Comparison of ENCODE assay signal across 8 cellular contexts in genomic region chr1:15618685-15619525, GRCh38. TPM values are rescaled to one million over a fixed set of nuclear protein-coding genes. Genes with fewer than 3 reads are reported as not detected.
DNase-seq lines count a peak whose midpoint lies in the region; TF ChIP-seq lines count a peak whose summit lies in the region.

No MANE protein-coding gene starts in this region.

- TF ChIP-seq CTCF in HL-60 (IDR thresholded peaks at IDR 0.05; ENCODE audit: insufficient read depth, low read length) (no peak), thyroid gland (IDR thresholded peaks at IDR 0.05) (no peak)

- H2AFZ ChIP-seq in ACC112 (ENCODE audit: low read length, unreplicated experiment), result peak overlapping the region; percentile 53

- no peaks in the 10 kb centered on the region for H3K36me3 ChIP-seq in ACC112 (ENCODE audit: insufficient read depth, low read length)
- H3K36me3 ChIP-seq in thyroid gland, result no peaks in the 10 kb centered on the region

- DNase-seq in HL-60 (ENCODE audit: low read depth in 1 of 2, low spot score in 1 of 2) (peak in 1 of 2 experiments; percentile 31), amniotic epithelial cell (ENCODE audit: low read depth) (peak; percentile 92), kidney glomerular epithelial cell (lab: John Stamatoyannopoulos, UW) (peak; percentile 18), thyroid gland (no peak)
- DNase-seq in stimulated activated naive CD4-positive, alpha-beta T cell treated with Interleukin-2 at 50 U/mL for 16 hours (lab: John Stamatoyannopoulos, UW), result no peak
- DNase-seq in stimulated activated CD4-positive, alpha-beta T cell treated with anti-CD3 and anti-CD28 coated beads, Interleukin-2, amount 100 ng/mL, for 48 hours, result no peak
- DNase-seq in stimulated activated CD4-positive, alpha-beta T cell treated with anti-CD3 and anti-CD28 coated beads, Interleukin-4, amount 100 ng/mL, for 24 hours, result no peak

- no peaks in the 10 kb centered on the region for H3K9me3 ChIP-seq in thyroid gland

- intact Hi-C loops in thyroid gland (cut with DNase I), result no loop called here

- H3K79me2 ChIP-seq in ACC112 (ENCODE audit: control insufficient read depth, insufficient read depth, low read length, unreplicated experiment), result peaks cover 64% of the 10 kb centered on the region

- peak overlapping the region; percentile 62 for H3K27ac ChIP-seq in ACC112 (ENCODE audit: low read depth, low read length)
- peak overlapping the region; percentile 82 for H3K27ac ChIP-seq in HL-60 (replicated peaks)
- peak overlapping the region; percentile 55 to 92 (median 89) for H3K27ac ChIP-seq in thyroid gland

- WGBS in thyroid gland, 2 donors, result 69 to 72% methylated on average over 26 of the region's 26 CpGs

- H3K27me3 ChIP-seq in ACC112 (ENCODE audit: insufficient read depth, low read length) (no peaks in the 10 kb centered on the region), HL-60 (ENCODE audit: insufficient read depth, poor library complexity, severe bottlenecking) (no peaks in the 10 kb centered on the region), thyroid gland (no peaks in the 10 kb centered on the region)

- peaks cover 39% of the 10 kb centered on the region for H3K4me1 ChIP-seq in ACC112 (ENCODE audit: control insufficient read depth, insufficient read depth, low read length, unreplicated experiment)
- H3K4me1 ChIP-seq in thyroid gland, result peaks cover 36 to 50% of the 10 kb centered on the region in 2 donors

- H3K4me3 ChIP-seq in ACC112 (ENCODE audit: low read depth, low read length), result peak overlapping the region; percentile 86
- peak overlapping the region; percentile 81 for H3K4me3 ChIP-seq in HL-60 (replicated peaks; ENCODE audit: insufficient read depth, low read length)
- peak overlapping the region in 1 of 3 donors; percentile 91 for H3K4me3 ChIP-seq in thyroid gland (replicated peaks in 1 of 3)

- no peak for TF ChIP-seq POLR2A in thyroid gland (IDR thresholded peaks at IDR 0.05)

RNA-seq across cellular contexts. Expression of gene DDI2, which starts 1.6 kb away (rescaled TPM):
- total RNA-seq in thyroid gland, result 10 to 100 TPM; 21.9 to 79.0 (median 38.6) TPM

RNA-seq across cellular contexts. Expression of gene AGMAT, which starts 34.1 kb away (rescaled TPM):
- total RNA-seq in thyroid gland, result 1 to 10 TPM in 1 of 4 donors, under 1 TPM in 2, not detected in 1; 0.13 to 1.6 (median 0.49) TPM

Comparison
In these comparisons a context has a peak if more than half of its experiments do, and no peak if none do; other contexts are left out.
1. DNase-seq: peak in amniotic epithelial cell (single experiment) and kidney glomerular epithelial cell (single experiment); none in thyroid gland (0 of 2), stimulated activated naive CD4-positive, alpha-beta T cell treated with Interleukin-2 at 50 U/mL for 16 hours (single experiment), stimulated activated CD4-positive, alpha-beta T cell treated with anti-CD3 and anti-CD28 coated beads, Interleukin-2, amount 100 ng/mL, for 48 hours (0 of 2) and stimulated activated CD4-positive, alpha-beta T cell treated with anti-CD3 and anti-CD28 coated beads, Interleukin-4, amount 100 ng/mL, for 24 hours (single experiment).
2. Peak in every context shown above with its lines, with median percentiles within 50 percentile points of each other: H3K27ac ChIP-seq.